14 cellular contexts compared by ENCODE assay signal in genomic region chr17:3772764-3773163, GRCh38. TPM values are rescaled to one million over a fixed set of nuclear protein-coding genes. Genes with fewer than 3 reads are reported as not detected.
"Had no signal": no experiment of that assay in that cellular context is flagged by ENCODE, and none has a peak within 500 bp of the region (broad histone marks: within the 10 kb centered on the region; RNA-seq: fewer than 3 reads in every experiment).

No MANE protein-coding gene starts in this region.

- FAIRE-seq: endometrium, frontal cortex had no signal

- H3K4me3 Mint-ChIP-seq: activated naive CD4-positive, alpha-beta T cell treated with anti-CD3 and anti-CD28 coated beads for 36 hours; mesothelial cell of epicardium; T-helper 1 cell treated with Interleukin-12 subunit alpha and Interleukin-12 subunit beta and Interleukin-4 antibody, amounts not matched to agents 30 μg/mL and 1 μg/mL, for 36 hours had no signal

- DNase-seq: activated CD4-positive, alpha-beta T cell treated with anti-CD3 and anti-CD28 coated beads for 48 hours; activated CD8-positive, alpha-beta memory T cell treated with anti-CD3 and anti-CD28 coated beads for 24 hours; activated naive CD4-positive, alpha-beta T cell treated with anti-CD3 and anti-CD28 coated beads for 36 hours; amniotic stem cell; body of pancreas; transverse colon had no signal

- H3K9me3 ChIP-seq: body of pancreas, neutrophil, right atrium auricular region, transverse colon had no signal

- ATAC-seq: body of pancreas had no signal

- H3K27ac ChIP-seq: body of pancreas, esophagus muscularis mucosa, neutrophil, right atrium auricular region, skin epidermis, transverse colon had no signal

- H3K4me1 ChIP-seq: body of pancreas, esophagus muscularis mucosa, right atrium auricular region, transverse colon had no signal

- H3K27me3 ChIP-seq: body of pancreas, neutrophil, right atrium auricular region, transverse colon had no signal

- H3K36me3 Mint-ChIP-seq: mesothelial cell of epicardium had no signal

- H3K4me1 Mint-ChIP-seq: mesothelial cell of epicardium had no signal

- H3K27ac Mint-ChIP-seq: activated naive CD4-positive, alpha-beta T cell treated with anti-CD3 and anti-CD28 coated beads for 36 hours; mesothelial cell of epicardium; T-helper 1 cell treated with Interleukin-12 subunit alpha and Interleukin-12 subunit beta and Interleukin-4 antibody, amounts not matched to agents 30 μg/mL and 1 μg/mL, for 36 hours had no signal

- H3K36me3 ChIP-seq: esophagus muscularis mucosa, neutrophil, right atrium auricular region, transverse colon had no signal

- H3K9me3 Mint-ChIP-seq: activated naive CD4-positive, alpha-beta T cell treated with anti-CD3 and anti-CD28 coated beads for 36 hours; mesothelial cell of epicardium had no signal

- H3K4me3 ChIP-seq: body of pancreas, esophagus muscularis mucosa, right atrium auricular region, skin epidermis, transverse colon had no signal

RNA-seq across cellular contexts. Expression of gene HASPIN, which starts 49.1 kb away (rescaled TPM):
- total RNA-seq: body of pancreas, right atrium auricular region had no signal
